ENCODE assay signal across 10 cellular contexts in genomic region chr1:116515702-116516101, GRCh38. TPM values are rescaled to one million over a fixed set of nuclear protein-coding genes. Genes with fewer than 3 reads are reported as not detected.
DNase-seq lines count a peak whose midpoint lies in the region; ATAC-seq and TF ChIP-seq lines count a peak whose summit lies in the region.
"Had no signal": no experiment of that assay in that cellular context is flagged by ENCODE, and none has a peak within 500 bp of the region (broad histone marks: within the 10 kb centered on the region; RNA-seq: fewer than 3 reads in every experiment).

No MANE protein-coding gene starts in this region.

- peaks cover 40% of the 10 kb centered on the region for H3K36me3 Mint-ChIP-seq in activated T-helper 17 cell treated with anti-CD3 and anti-CD28 coated beads, Interleukin-2, amount 50 U/mL, for 72 hours (ENCODE audit: low read depth)
- no peaks in the 10 kb centered on the region for H3K36me3 Mint-ChIP-seq in natural killer cell

- peaks cover 48% of the 10 kb centered on the region for H3K4me1 Mint-ChIP-seq in activated T-helper 17 cell treated with anti-CD3 and anti-CD28 coated beads, Interleukin-2, amount 50 U/mL, for 72 hours
- peaks cover 68 to 69% of the 10 kb centered on the region in 2 donors for H3K4me1 Mint-ChIP-seq in natural killer cell

- H3K9me3 ChIP-seq in thyroid gland: no peaks in the 10 kb centered on the region

- peak; percentile 34 for ATAC-seq in activated T-helper 17 cell treated with anti-CD3 and anti-CD28 coated beads, Interleukin-2, amount 50 U/mL, for 72 hours (replicated peaks)
- ATAC-seq in natural killer cell: peak; percentile 61 to 78 (median 68)

- intact Hi-C loops in natural killer cell (cut with micrococcal nuclease): loop anchor here (1.0 to 5.0 kb wide), 3 partner anchors 11 to 57 kb away; partner anchors contain the start of gene CD58
- intact Hi-C loops in thyroid gland (cut with DNase I): no loop called here

- no peaks in the 10 kb centered on the region for H3K9me3 Mint-ChIP-seq in activated T-helper 17 cell treated with anti-CD3 and anti-CD28 coated beads, Interleukin-2, amount 50 U/mL, for 72 hours
- no peaks in the 10 kb centered on the region for H3K9me3 Mint-ChIP-seq in natural killer cell

- H3K27ac ChIP-seq in thyroid gland: no peak overlapping the region

- no peak for TF ChIP-seq CTCF in GM12865 (IDR thresholded peaks at IDR 0.05; ENCODE audit: insufficient read depth, low read depth, low read length, missing control alignments)
- no peak for TF ChIP-seq CTCF in natural killer cell (IDR thresholded peaks at IDR 0.05)
- no peak for TF ChIP-seq CTCF in thyroid gland (IDR thresholded peaks at IDR 0.05)

- H3K4me3 ChIP-seq in GM12865 (ENCODE audit: low read depth, low read length): peak overlapping the region; percentile 15; the same call in 1 of the 2 replicates
- H3K4me3 ChIP-seq in thyroid gland (replicated peaks in 1 of 3): no peak overlapping the region

- peak overlapping the region; percentile 78 for H3K4me3 Mint-ChIP-seq in activated T-helper 17 cell treated with anti-CD3 and anti-CD28 coated beads, Interleukin-2, amount 50 U/mL, for 72 hours
- H3K4me3 Mint-ChIP-seq in natural killer cell: peak overlapping the region; percentile 82

- 80 to 89% methylated on average over 7 of the region's 7 CpGs for WGBS in thyroid gland, 2 donors

- peak overlapping the region; percentile 94 for H3K27ac Mint-ChIP-seq in activated T-helper 17 cell treated with anti-CD3 and anti-CD28 coated beads, Interleukin-2, amount 50 U/mL, for 72 hours
- H3K27ac Mint-ChIP-seq in natural killer cell: peak overlapping the region; percentile 99 to 100

- H3K27me3 Mint-ChIP-seq in activated T-helper 17 cell treated with anti-CD3 and anti-CD28 coated beads, Interleukin-2, amount 50 U/mL, for 72 hours: no peaks in the 10 kb centered on the region
- H3K27me3 Mint-ChIP-seq in natural killer cell (ENCODE audit: low read depth in 2 of 2): no peaks in the 10 kb centered on the region

- H3K36me3 ChIP-seq in thyroid gland: no peaks in the 10 kb centered on the region

- DNase-seq in GM12865 (ENCODE audit: low read depth): peak; percentile 47
- peak; percentile 60 to 64 for DNase-seq in Kasumi-1 (lab: John Stamatoyannopoulos, UW)
- peak; percentile 44 for DNase-seq in natural killer cell
- DNase-seq in thyroid gland: no peak
- no peak for DNase-seq in islet precursor cell
- DNase-seq in NOMO-1 treated with DMSO at 0.1 percent for 48 hours (lab: John Stamatoyannopoulos, UW; ENCODE audit: unreplicated experiment): no peak
- no peak for DNase-seq in NCI-H1092 treated with DMSO at 0.1 percent for 48 hours (lab: John Stamatoyannopoulos, UW)
- DNase-seq: NCI-H146, Right ventricle myocardium superior had no signal

- no peaks in the 10 kb centered on the region for H3K27me3 ChIP-seq in thyroid gland

- no peak for TF ChIP-seq POLR2A in thyroid gland (IDR thresholded peaks at IDR 0.05)

- no peaks in the 10 kb centered on the region for H3K4me1 ChIP-seq in thyroid gland

RNA-seq across cellular contexts. Expression of gene CD58, which starts 55.1 kb away (rescaled TPM):
- 10 to 100 TPM; 36.8 to 40.5 TPM for total RNA-seq in activated T-helper 17 cell treated with anti-CD3 and anti-CD28 coated beads, Interleukin-2, amount 50 U/mL, for 72 hours
- total RNA-seq in natural killer cell (10 to 100 TPM; 27.4 to 34.0 (median 28.6) TPM), thyroid gland (10 to 100 TPM; 17.5 to 51.9 (median 23.1) TPM)

Comparison
In these comparisons a context has a peak if more than half of its experiments do, and no peak if none do; other contexts are left out.
1. DNase-seq: peak in GM12865 (single experiment), Kasumi-1 (2 of 2) and natural killer cell (single experiment); none in thyroid gland (0 of 2), islet precursor cell (single experiment), NOMO-1 treated with DMSO at 0.1 percent for 48 hours (single experiment) and NCI-H1092 treated with DMSO at 0.1 percent for 48 hours (single experiment).